ENCODE assay signal across 14 cellular contexts in the genomic region with DNA sequence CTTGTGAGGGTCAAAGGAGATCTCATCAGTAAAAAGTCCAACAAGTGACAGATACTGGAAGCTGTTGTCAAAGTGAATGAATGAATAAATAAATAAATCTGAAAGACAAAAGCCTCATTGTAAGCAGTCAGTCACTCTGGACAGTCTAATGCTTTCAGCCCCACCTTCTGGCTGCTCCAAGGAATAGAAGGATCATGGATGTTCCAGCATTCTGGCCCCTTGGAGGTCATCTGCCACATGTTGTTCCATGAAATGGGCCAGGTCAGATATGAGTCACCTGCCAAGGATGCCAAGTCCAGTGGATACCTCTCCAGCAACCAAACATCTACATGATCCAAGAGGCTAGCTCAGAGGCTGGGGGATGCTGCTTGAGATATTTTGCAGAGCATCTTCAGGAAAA.
A peak's percentile ranks its signal among the peaks of the same experiment; 100 is the strongest.
DNase-seq lines count a peak whose midpoint lies in the region; ATAC-seq and TF ChIP-seq lines count a peak whose summit lies in the region.
"Had no signal": no experiment of that assay in that cellular context is flagged by ENCODE, and none has a peak within 500 bp of the region (broad histone marks: within the 10 kb centered on the region; RNA-seq: fewer than 3 reads in every experiment).

No MANE protein-coding gene starts in this region.

- POLR2A ChIA-PET in PC-3 (lab: Charles Lee; ENCODE audit: unreplicated experiment), result no interaction called here

- H2AFZ ChIP-seq in PC-3 (ENCODE audit: low read length), result no peak overlapping the region

- H3K27ac ChIP-seq in PC-3 (ENCODE audit: low read length), result no peak overlapping the region
- H3K27ac ChIP-seq: left ventricle myocardium inferior had no signal

- H3K4me3 ChIP-seq in PC-3 (ENCODE audit: low read length), result no peak overlapping the region
- H3K4me3 ChIP-seq: left ventricle myocardium inferior had no signal

- H3K9me2 ChIP-seq in PC-3 (replicated peaks; ENCODE audit: low read length), result no peaks in the 10 kb centered on the region

- H3K4me2 ChIP-seq in PC-3 (ENCODE audit: low read length), result no peak overlapping the region

- TF ChIP-seq CTCF in PC-3 (conservative IDR thresholded peaks at IDR 0.05; ENCODE audit: low read depth, low read length) (peak; percentile 83), neural crest cell (conservative IDR thresholded peaks at IDR 0.05) (peak; percentile 39)

- H3K9me3 ChIP-seq in PC-3 (ENCODE audit: low read length), result peaks cover 23% of the 10 kb centered on the region

- CTCF ChIA-PET in PC-3 (lab: Charles Lee), result no interaction called here

- H3K4me3 Mint-ChIP-seq in neural crest cell, result no peak overlapping the region

- H3K4me1 ChIP-seq in PC-3 (ENCODE audit: insufficient read depth, low read length), result peaks cover 15% of the 10 kb centered on the region
- H3K4me1 ChIP-seq: left ventricle myocardium inferior had no signal

- H3K27ac Mint-ChIP-seq in neural crest cell (ENCODE audit: unreplicated experiment), result no peak overlapping the region

- peaks cover 6% of the 10 kb centered on the region; the same call in 1 of the 2 replicates for H3K36me3 ChIP-seq in PC-3 (ENCODE audit: low read depth, low read length)
- H3K36me3 ChIP-seq: left ventricle myocardium inferior had no signal

- H3K27me3 ChIP-seq in PC-3 (ENCODE audit: low read length), result no peaks in the 10 kb centered on the region

- H3K9me3 Mint-ChIP-seq in neural crest cell, result peaks cover 18% of the 10 kb centered on the region

- ATAC-seq in PC-3 (peak; percentile 50), HG02759 (IDR thresholded peaks at IDR 0.05; ENCODE audit: unreplicated experiment) (no peak), GM19467 (IDR thresholded peaks at IDR 0.05; ENCODE audit: unreplicated experiment) (no peak), GM18868 (IDR thresholded peaks at IDR 0.05; ENCODE audit: unreplicated experiment) (no peak)
- ATAC-seq: activated CD4-positive, CD25-positive, alpha-beta regulatory T cell treated with anti-CD3 and anti-CD28 coated beads, Interleukin-2, amount 50 U/mL, for 24 hours; SK-N-SH treated with all-trans-retinoic acid at 6 μM for 48 hours had no signal

- H4K20me1 ChIP-seq in PC-3 (ENCODE audit: low read length), result no peaks in the 10 kb centered on the region

- no TSS peak for BruUV-seq in PC-3 (replicated peaks; lab: Mats Ljungman, UMichigan)

- H3K9ac ChIP-seq in PC-3 (ENCODE audit: low read length), result no peak overlapping the region

- H3K79me2 ChIP-seq in PC-3 (ENCODE audit: low read length), result no peaks in the 10 kb centered on the region

- peaks cover 4% of the 10 kb centered on the region for H3K4me1 Mint-ChIP-seq in neural crest cell

- intact Hi-C loops in PC-3 (cut with micrococcal nuclease), result no loop called here

- H3K27me3 Mint-ChIP-seq in neural crest cell (ENCODE audit: low read depth), result peaks cover 5% of the 10 kb centered on the region

- peak; percentile 26 for DNase-seq in Daoy (ENCODE audit: low read depth)
- DNase-seq in PC-3, result peak; percentile 76
- peak; percentile 26 for DNase-seq in dedifferentiated amniotic fluid mesenchymal stem cell (ENCODE audit: extremely low spot score)
- no peak for DNase-seq in neural crest cell (ENCODE audit: low read depth, low spot score)
- no peak for DNase-seq in activated CD4-positive, alpha-beta T cell treated with anti-CD3 and anti-CD28 coated beads for 1 hour
- DNase-seq: activated T-cell treated with anti-CD3 and anti-CD28 coated beads, Interleukin-2, amount 50 U/mL, for 48 hours; effector CD4-positive, alpha-beta T cell; left ventricle myocardium inferior; NCI-H2029 had no signal

- no peaks in the 10 kb centered on the region for H3F3A ChIP-seq in PC-3 (ENCODE audit: low read length, unreplicated experiment)

- H3K36me3 Mint-ChIP-seq in neural crest cell (ENCODE audit: low read depth), result peaks cover 5% of the 10 kb centered on the region

Comparison
In these comparisons a context has a peak if more than half of its experiments do, and no peak if none do; other contexts are left out.
1. DNase-seq: peak in Daoy (single experiment), PC-3 (single experiment) and dedifferentiated amniotic fluid mesenchymal stem cell (single experiment); none in neural crest cell (single experiment) and activated CD4-positive, alpha-beta T cell treated with anti-CD3 and anti-CD28 coated beads for 1 hour (single experiment).